Comparison of ENCODE assay signal across 17 cellular contexts in the genomic region with DNA sequence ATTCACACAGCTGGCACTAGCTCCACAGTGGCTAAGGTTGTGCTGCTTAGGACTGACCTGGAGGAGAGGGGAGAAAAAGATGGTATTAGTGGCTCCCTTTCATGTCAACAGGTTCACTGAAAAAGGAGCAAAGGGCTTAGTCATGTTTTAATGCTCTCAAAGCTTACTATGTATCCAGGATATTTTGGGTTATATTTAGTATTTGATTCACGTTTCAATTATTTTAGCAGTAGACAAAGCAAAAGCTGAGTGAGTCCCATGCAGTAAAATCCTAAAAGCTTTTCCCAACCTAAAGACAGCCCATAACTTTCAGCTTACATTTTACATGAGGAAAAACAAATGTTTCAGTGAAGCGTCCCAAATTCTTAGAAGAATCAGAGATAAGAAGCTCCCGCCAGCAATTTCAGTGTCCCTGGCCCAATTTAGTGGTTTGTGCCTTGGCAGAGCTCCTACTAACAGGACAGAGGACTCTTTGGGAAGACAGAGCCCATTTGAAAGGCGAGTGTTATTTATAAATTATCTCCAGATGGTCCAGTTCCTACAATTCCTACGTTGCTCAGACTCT.
DNase-seq lines count a peak whose midpoint lies in the region; ATAC-seq and TF ChIP-seq lines count a peak whose summit lies in the region.
"Had no signal": no experiment of that assay in that cellular context is flagged by ENCODE, and none has a peak within 500 bp of the region (broad histone marks: within the 10 kb centered on the region; RNA-seq: fewer than 3 reads in every experiment).

No MANE protein-coding gene starts in this region.

- no peaks in the 10 kb centered on the region for H3K9me3 ChIP-seq in adrenal gland (replicated peaks in 1 of 3)
- peaks cover 0 to 3% (median 0%) of the 10 kb centered on the region in 12 donors for H3K9me3 ChIP-seq in heart left ventricle

- no peaks in the 10 kb centered on the region for H3K9me3 Mint-ChIP-seq in effector memory CD8-positive, alpha-beta T cell
- H3K9me3 Mint-ChIP-seq in activated naive CD8-positive, alpha-beta T cell treated with anti-CD3 and anti-CD28 coated beads for 36 hours, result no peaks in the 10 kb centered on the region
- H3K9me3 Mint-ChIP-seq: activated T-helper 1 cell treated with anti-CD3 and anti-CD28 coated beads, Interleukin-12 subunit alpha, Interleukin-12 subunit beta, Interleukin-2, Interleukin-4 antibody, amounts not matched to agents 30 ng/mL and 10 ng/mL and 1 ng/mL, durations not matched to agents 14 hours and 24 hours and 36 hours; natural killer cell treated with Interleukin-12 subunit alpha and Interleukin-12 subunit beta and Interleukin-15 and Interleukin-18, amount 100 ng/mL, for 72 hours; T-cell had no signal

- H3K36me3 Mint-ChIP-seq in effector memory CD8-positive, alpha-beta T cell (ENCODE audit: insufficient read depth), result no peaks in the 10 kb centered on the region
- no peaks in the 10 kb centered on the region for H3K36me3 Mint-ChIP-seq in activated naive CD8-positive, alpha-beta T cell treated with anti-CD3 and anti-CD28 coated beads for 36 hours
- H3K36me3 Mint-ChIP-seq: natural killer cell treated with Interleukin-12 subunit alpha and Interleukin-12 subunit beta and Interleukin-15 and Interleukin-18, amount 100 ng/mL, for 72 hours; T-cell had no signal

- 25 to 29% (median 28%) methylated on average over 5 of the region's 5 CpGs for WGBS in adrenal gland, 4 donors
- 52 to 65% (median 54%) methylated on average over 5 of the region's 5 CpGs for WGBS in heart left ventricle, 4 donors

- TF ChIP-seq POLR2A in adrenal gland (IDR thresholded peaks at IDR 0.05) (no peak), heart left ventricle (IDR thresholded peaks at IDR 0.05) (no peak)

- H3K36me3 ChIP-seq in adrenal gland (replicated peaks in 1 of 2) (no peaks in the 10 kb centered on the region), heart left ventricle (no peaks in the 10 kb centered on the region), rectal smooth muscle tissue (ENCODE audit: control insufficient read depth, insufficient read depth, low read length) (no peaks in the 10 kb centered on the region)

- H3K27ac Mint-ChIP-seq in effector memory CD8-positive, alpha-beta T cell, result no peak overlapping the region
- no peak overlapping the region for H3K27ac Mint-ChIP-seq in activated naive CD8-positive, alpha-beta T cell treated with anti-CD3 and anti-CD28 coated beads for 36 hours
- H3K27ac Mint-ChIP-seq: activated T-helper 1 cell treated with anti-CD3 and anti-CD28 coated beads, Interleukin-12 subunit alpha, Interleukin-12 subunit beta, Interleukin-2, Interleukin-4 antibody, amounts not matched to agents 30 ng/mL and 10 ng/mL and 1 ng/mL, durations not matched to agents 14 hours and 24 hours and 36 hours; natural killer cell treated with Interleukin-12 subunit alpha and Interleukin-12 subunit beta and Interleukin-15 and Interleukin-18, amount 100 ng/mL, for 72 hours; T-cell had no signal

- intact Hi-C loops in adrenal gland (cut with DNase I), result no loop called here
- intact Hi-C loops in heart left ventricle (cut with DNase I), result loop anchor here in 1 of 10 donors (10.0 kb wide), 1 partner anchor 103 kb away; no protein-coding TSS in a partner anchor

- no peak for TF ChIP-seq CTCF in adrenal gland (IDR thresholded peaks at IDR 0.05)
- TF ChIP-seq CTCF in heart left ventricle (IDR thresholded peaks at IDR 0.05), result no peak

- H3K4me3 ChIP-seq in adrenal gland (no peak overlapping the region), heart left ventricle (no peak overlapping the region), rectal smooth muscle tissue (ENCODE audit: low read length) (no peak overlapping the region)
- H3K4me3 ChIP-seq: BLaER1 treated with 17β-estradiol and CSF1 and Interleukin-3, amounts not matched to agents 10 nM and 100 nM had no signal

- no peak overlapping the region for H3K4me3 Mint-ChIP-seq in effector memory CD8-positive, alpha-beta T cell
- no peak overlapping the region for H3K4me3 Mint-ChIP-seq in activated naive CD8-positive, alpha-beta T cell treated with anti-CD3 and anti-CD28 coated beads for 36 hours
- H3K4me3 Mint-ChIP-seq: activated T-helper 1 cell treated with anti-CD3 and anti-CD28 coated beads, Interleukin-12 subunit alpha, Interleukin-12 subunit beta, Interleukin-2, Interleukin-4 antibody, amounts not matched to agents 30 ng/mL and 10 ng/mL and 1 ng/mL, durations not matched to agents 14 hours and 24 hours and 36 hours; natural killer cell treated with Interleukin-12 subunit alpha and Interleukin-12 subunit beta and Interleukin-15 and Interleukin-18, amount 100 ng/mL, for 72 hours; T-cell had no signal

- H3K4me1 ChIP-seq in adrenal gland (replicated peaks in 1 of 2) (peaks cover 15 to 16% of the 10 kb centered on the region in 2 donors), heart left ventricle (peaks cover 0 to 41% (median 17%) of the 10 kb centered on the region in 12 donors), rectal smooth muscle tissue (ENCODE audit: control insufficient read depth, insufficient read depth, low read length) (peaks cover 3% of the 10 kb centered on the region)

- H3K27me3 Mint-ChIP-seq in effector memory CD8-positive, alpha-beta T cell, result peaks cover 15 to 30% of the 10 kb centered on the region in 2 donors
- no peaks in the 10 kb centered on the region for H3K27me3 Mint-ChIP-seq in activated naive CD8-positive, alpha-beta T cell treated with anti-CD3 and anti-CD28 coated beads for 36 hours
- H3K27me3 Mint-ChIP-seq: T-cell had no signal

- peak overlapping the region; percentile 40 to 70 (median 63) for H3K27ac ChIP-seq in adrenal gland
- H3K27ac ChIP-seq in heart left ventricle, result peak overlapping the region in 10 of 12 donors; percentile 28 to 69 (median 52)
- H3K27ac ChIP-seq in rectal smooth muscle tissue (ENCODE audit: low read depth, low read length), result peak overlapping the region; percentile 30
- H3K27ac ChIP-seq: BLaER1 treated with 17β-estradiol and CSF1 and Interleukin-3, amounts not matched to agents 10 nM and 100 nM had no signal

- H3K27me3 ChIP-seq in adrenal gland, result no peaks in the 10 kb centered on the region
- H3K27me3 ChIP-seq in heart left ventricle, result no peaks in the 10 kb centered on the region
- no peaks in the 10 kb centered on the region for H3K27me3 ChIP-seq in rectal smooth muscle tissue (ENCODE audit: control insufficient read depth, insufficient read depth, low read length)
- H3K27me3 ChIP-seq: BLaER1 treated with 17β-estradiol and CSF1 and Interleukin-3, amounts not matched to agents 10 nM and 100 nM had no signal

- no peak overlapping the region for H3K9ac ChIP-seq in rectal smooth muscle tissue (ENCODE audit: low read length)
- H3K9ac ChIP-seq: BLaER1 treated with 17β-estradiol and CSF1 and Interleukin-3, amounts not matched to agents 10 nM and 100 nM had no signal

- peaks cover 0 to 3% of the 10 kb centered on the region in 2 donors for H3K4me1 Mint-ChIP-seq in effector memory CD8-positive, alpha-beta T cell (ENCODE audit: low read depth in 2 of 2)
- no peaks in the 10 kb centered on the region for H3K4me1 Mint-ChIP-seq in activated naive CD8-positive, alpha-beta T cell treated with anti-CD3 and anti-CD28 coated beads for 36 hours

- peak; percentile 68 to 82 (median 73) for ATAC-seq in heart left ventricle
- ATAC-seq in effector memory CD8-positive, alpha-beta T cell (replicated peaks), result no peak
- ATAC-seq: natural killer cell treated with Interleukin-12 subunit alpha and Interleukin-12 subunit beta and Interleukin-15 and Interleukin-18, amount 100 ng/mL, for 72 hours; T-cell had no signal

- DNase-seq in EL (peak; percentile 27), adrenal gland (peak; percentile 61 to 87 (median 72)), heart left ventricle (peak in 3 of 5 donors; percentile 42 to 61 (median 54)), cortex of kidney (lab: John Stamatoyannopoulos, UW) (no peak), midbrain (lab: John Stamatoyannopoulos, UW) (no peak)
- DNase-seq in effector memory CD8-positive, alpha-beta T cell, result no peak
- DNase-seq in activated naive CD8-positive, alpha-beta T cell treated with anti-CD3 and anti-CD28 coated beads for 36 hours, result no peak
- DNase-seq: activated CD4-positive, alpha-beta T cell treated with anti-CD3 and anti-CD28 coated beads for 48 hours; erythroblast; KG1; NCI-H187 treated with DMSO at 0.1 percent for 48 hours; stimulated activated CD8-positive, alpha-beta memory T cell treated with anti-CD3 and anti-CD28 coated beads, Interleukin-4, amount 100 ng/mL, for 48 hours; T-cell had no signal

Comparison
In these comparisons a context has a peak if more than half of its experiments do, and no peak if none do; other contexts are left out.
1. DNase-seq: peak in EL (single experiment), adrenal gland (7 of 7) and heart left ventricle (3 of 5); none in cortex of kidney (single experiment), effector memory CD8-positive, alpha-beta T cell (0 of 3), activated naive CD8-positive, alpha-beta T cell treated with anti-CD3 and anti-CD28 coated beads for 36 hours (single experiment) and midbrain (single experiment).
2. Peak in every context shown above with its lines, with median percentiles within 50 percentile points of each other: H3K27ac ChIP-seq.